In the genomic region with DNA sequence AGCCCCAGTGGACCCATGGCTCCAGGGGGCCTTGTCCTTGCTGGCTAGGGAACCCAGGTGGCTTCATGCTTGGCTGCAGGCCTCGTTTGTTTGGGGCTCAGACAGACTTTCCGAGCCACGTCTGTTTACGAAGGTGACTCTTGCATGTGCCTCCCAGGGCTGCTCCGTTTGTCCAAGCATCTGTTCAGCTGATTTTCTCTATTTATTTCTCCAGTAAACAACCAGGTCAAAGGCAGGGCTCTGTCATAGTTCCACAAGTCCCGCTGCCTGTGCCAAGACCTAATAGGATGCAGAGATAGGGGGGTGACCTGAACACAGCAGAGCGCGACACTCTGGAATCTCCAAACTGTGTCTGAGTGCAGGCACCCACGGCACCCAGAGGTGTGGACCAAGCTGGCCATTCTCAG, we compare ENCODE assay signal across 30 cellular contexts. TPM values are rescaled to one million over a fixed set of nuclear protein-coding genes. Genes with fewer than 3 reads are reported as not detected.
"Had no signal": no experiment of that assay in that cellular context is flagged by ENCODE, and none has a peak within 500 bp of the region (broad histone marks: within the 10 kb centered on the region; RNA-seq: fewer than 3 reads in every experiment).

No MANE protein-coding gene starts in this region.

- H3K4me1 ChIP-seq: adrenal gland, ascending aorta, gastroesophageal sphincter, heart left ventricle, prostate gland, uterus had no signal

- H3K4me3 ChIP-seq: adrenal gland, ascending aorta, gastroesophageal sphincter, heart left ventricle, ovary, prostate gland, skin epidermis, uterus had no signal

- H3K36me3 Mint-ChIP-seq: activated naive CD8-positive, alpha-beta T cell; natural killer cell; stimulated activated memory B cell treated with anti-CD40 and anti-IgM and Interleukin-4, amounts not matched to agents 10 μg/mL and 1 μg/mL and 100 μg/mL, for 72 hours had no signal

- H3K27me3 ChIP-seq: ascending aorta, brain microvascular endothelial cell, ovary, uterus had no signal

- H3K27ac Mint-ChIP-seq: activated naive CD8-positive, alpha-beta T cell; activated T-helper 2 cell treated with anti-CD3 and anti-CD28 coated beads, Interferon-gamma antibody, Interleukin-2, Interleukin-4, amounts not matched to agents 10 μg/mL and 5 μg/mL and 100 μg/mL, durations not matched to agents 14 hours and 24 hours and 36 hours; stimulated activated memory B cell treated with anti-CD40 and anti-IgM and Interleukin-4, amounts not matched to agents 10 μg/mL and 1 μg/mL and 100 μg/mL, for 72 hours had no signal

- H3K27ac ChIP-seq: adrenal gland, ascending aorta, brain microvascular endothelial cell, gastroesophageal sphincter, heart left ventricle, ovary, prostate gland, uterus had no signal

- H3K9me3 ChIP-seq: adrenal gland, ascending aorta, gastroesophageal sphincter, heart left ventricle, ovary, prostate gland, uterus had no signal

- H3K36me3 ChIP-seq: adrenal gland, ascending aorta, brain microvascular endothelial cell, gastroesophageal sphincter, heart left ventricle, ovary, prostate gland, uterus had no signal

- DNase-seq: activated CD4-positive, alpha-beta T cell treated with anti-CD3 and anti-CD28 coated beads for 4 hours; activated CD4-positive, alpha-beta T cell treated with anti-CD3 and anti-CD28 coated beads, Interleukin-2, amount 50 U/mL, for 48 hours; activated CD4-positive, CD25-positive, alpha-beta regulatory T cell; activated naive CD4-positive, alpha-beta T cell; activated T-cell treated with anti-CD3 and anti-CD28 coated beads, Interleukin-2, amount 50 U/mL, for 4 hours; adrenal gland; brain microvascular endothelial cell; central memory CD4-positive, alpha-beta T cell; dermis blood vessel endothelial cell; effector CD8-positive, alpha-beta T cell; heart left ventricle; midbrain; natural killer cell; ovary; right cardiac atrium; stimulated activated CD4-positive, alpha-beta T cell treated with anti-CD3 and anti-CD28 coated beads, Interleukin-1b, Interleukin-23, amount 100 ng/mL, for 48 hours; T-helper 9 cell; uterus had no signal

- FAIRE-seq: islet of Langerhans had no signal

- H3K4me3 Mint-ChIP-seq: activated naive CD8-positive, alpha-beta T cell; activated T-cell treated with anti-CD3 and anti-CD28 coated beads, Interleukin-2, amount 50 U/mL, for 4 hours; natural killer cell; stimulated activated memory B cell treated with anti-CD40 and anti-IgM and Interleukin-4, amounts not matched to agents 10 μg/mL and 1 μg/mL and 100 μg/mL, for 72 hours had no signal

- ATAC-seq: activated T-cell treated with anti-CD3 and anti-CD28 coated beads, Interleukin-2, amount 50 U/mL, for 4 hours; gastroesophageal sphincter; heart left ventricle; right cardiac atrium; stimulated activated memory B cell treated with anti-CD40 and anti-IgM and Interleukin-4, amounts not matched to agents 10 μg/mL and 1 μg/mL and 100 μg/mL, for 72 hours had no signal

- H3K4me1 Mint-ChIP-seq: stimulated activated memory B cell treated with anti-CD40 and anti-IgM and Interleukin-4, amounts not matched to agents 10 μg/mL and 1 μg/mL and 100 μg/mL, for 72 hours had no signal

- H3K9me3 Mint-ChIP-seq: activated T-cell treated with anti-CD3 and anti-CD28 coated beads, Interleukin-2, amount 50 U/mL, for 4 hours; activated T-helper 2 cell treated with anti-CD3 and anti-CD28 coated beads, Interferon-gamma antibody, Interleukin-2, Interleukin-4, amounts not matched to agents 10 μg/mL and 5 μg/mL and 100 μg/mL, durations not matched to agents 14 hours and 24 hours and 36 hours; natural killer cell; stimulated activated memory B cell treated with anti-CD40 and anti-IgM and Interleukin-4, amounts not matched to agents 10 μg/mL and 1 μg/mL and 100 μg/mL, for 72 hours had no signal

RNA-seq across cellular contexts. Expression of gene SPO11, which starts 12.8 kb away (rescaled TPM):
- total RNA-seq: activated CD8-positive, alpha-beta memory T cell treated with anti-CD3 and anti-CD28 coated beads for 36 hours; activated T-cell treated with anti-CD3 and anti-CD28 coated beads, Interleukin-2, amount 50 U/mL, for 4 hours; activated T-helper 2 cell treated with anti-CD3 and anti-CD28 coated beads, Interferon-gamma antibody, Interleukin-2, Interleukin-4, amounts not matched to agents 10 μg/mL and 5 μg/mL and 100 μg/mL, durations not matched to agents 14 hours and 24 hours and 36 hours; adrenal gland; ascending aorta; dermis blood vessel endothelial cell; esophagus mucosa; gastroesophageal sphincter; heart left ventricle; liver; natural killer cell; ovary; right cardiac atrium; temporal lobe; uterus had no signal
- polyA plus RNA-seq: adrenal gland, heart left ventricle, liver, ovary, right cardiac atrium had no signal

RNA-seq across cellular contexts. Expression of gene BMP7, which starts 50.4 kb away (rescaled TPM):
- total RNA-seq: activated CD8-positive, alpha-beta memory T cell treated with anti-CD3 and anti-CD28 coated beads for 36 hours; activated T-helper 2 cell treated with anti-CD3 and anti-CD28 coated beads, Interferon-gamma antibody, Interleukin-2, Interleukin-4, amounts not matched to agents 10 μg/mL and 5 μg/mL and 100 μg/mL, durations not matched to agents 14 hours and 24 hours and 36 hours; ascending aorta; dermis blood vessel endothelial cell; liver; natural killer cell had no signal
- polyA plus RNA-seq: liver had no signal
